Comparison of ENCODE assay signal across 9 cellular contexts in the genomic region with DNA sequence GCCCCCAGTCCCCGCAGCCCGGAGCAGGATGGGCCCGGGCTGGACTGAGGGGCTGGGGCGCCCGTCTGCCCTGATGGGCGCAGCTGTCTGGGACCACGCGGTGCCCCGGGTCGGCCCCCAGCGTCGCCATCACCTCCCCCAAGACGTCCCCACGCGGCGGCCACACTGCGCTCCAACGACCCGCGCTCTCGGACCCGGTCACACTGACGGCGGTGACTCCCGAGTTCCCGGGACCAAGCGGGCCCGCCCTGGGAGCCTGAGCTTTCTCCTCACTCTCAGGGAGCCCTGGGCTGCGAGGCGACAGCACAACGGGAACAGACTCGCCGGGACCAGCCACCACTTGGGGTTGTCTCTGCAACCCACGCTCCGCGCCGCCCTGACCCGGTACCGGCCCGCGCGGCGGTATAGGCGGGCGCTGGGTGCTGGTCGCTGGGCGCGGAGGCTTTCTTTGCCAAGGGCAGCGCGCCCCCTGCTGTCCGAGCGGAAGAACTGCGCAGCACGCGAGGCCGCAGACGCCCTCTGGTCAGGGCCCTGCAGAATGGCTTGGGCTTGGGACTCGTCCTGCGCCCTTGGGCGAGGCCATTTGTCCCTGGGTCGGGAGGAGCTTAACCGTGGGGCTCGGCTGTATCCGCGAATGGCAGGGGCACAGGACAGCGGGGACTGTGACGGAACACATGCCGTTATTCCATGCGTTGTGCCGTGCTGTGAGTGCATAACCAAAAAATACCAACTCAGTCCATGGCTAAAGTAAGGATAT. TPM values are rescaled to one million over a fixed set of nuclear protein-coding genes. Genes with fewer than 3 reads are reported as not detected.
DNase-seq lines count a peak whose midpoint lies in the region; ATAC-seq, FAIRE-seq and TF ChIP-seq lines count a peak whose summit lies in the region.
"Had no signal": no experiment of that assay in that cellular context is flagged by ENCODE, and none has a peak within 500 bp of the region (broad histone marks: within the 10 kb centered on the region; RNA-seq: fewer than 3 reads in every experiment).

No MANE protein-coding gene starts in this region.

- peaks cover 12% of the 10 kb centered on the region for H3K27me3 Mint-ChIP-seq in IgD-negative memory B cell
- H3K27me3 Mint-ChIP-seq in neural progenitor cell (ENCODE audit: insufficient read depth, low read depth), result peaks cover 12% of the 10 kb centered on the region
- peaks cover 28% of the 10 kb centered on the region for H3K27me3 Mint-ChIP-seq in stimulated activated naive CD8-positive, alpha-beta T cell treated with anti-CD3 and anti-CD28 coated beads, Interleukin-15, amount 100 ng/mL, for 72 hours

- no peak for FAIRE-seq in D721Med (lab: Jason Lieb, UNC)

- H3K36me3 ChIP-seq in SJCRH30, result no peaks in the 10 kb centered on the region
- no peaks in the 10 kb centered on the region for H3K36me3 ChIP-seq in neural progenitor cell

- H3K27me3 ChIP-seq in SJCRH30 (no peaks in the 10 kb centered on the region), neural progenitor cell (peaks cover 34% of the 10 kb centered on the region)

- H3F3A ChIP-seq in neural progenitor cell (ENCODE audit: low read depth), result peaks cover 5% of the 10 kb centered on the region

- H2AFZ ChIP-seq in neural progenitor cell (replicated peaks), result peak overlapping the region; percentile 84

- H3K36me3 Mint-ChIP-seq in IgD-negative memory B cell (no peaks in the 10 kb centered on the region), neural progenitor cell (peaks cover 2% of the 10 kb centered on the region)

- H3K27ac ChIP-seq in SJCRH30, result no peak overlapping the region
- no peak overlapping the region for H3K27ac ChIP-seq in neural progenitor cell

- DNase-seq in D721Med (ENCODE audit: insufficient read length, low spot score), result peak; percentile 79
- DNase-seq in SJCRH30, result peak; percentile 67 to 74
- DNase-seq in activated gamma-delta T cell treated with anti-CD3 and anti-CD28 coated beads, Interleukin-2, amount 50 U/mL, for 16 hours (ENCODE audit: low read depth), result peak; percentile 60
- DNase-seq in foreskin melanocyte, result peak; percentile 55
- DNase-seq in neural progenitor cell (ENCODE audit: low spot score), result peak; percentile 88
- peak; percentile 75 to 78 for DNase-seq in stimulated activated naive CD8-positive, alpha-beta T cell treated with anti-CD3 and anti-CD28 coated beads, Interleukin-15, amount 100 ng/mL, for 72 hours

- H3K4me3 Mint-ChIP-seq in IgD-negative memory B cell (peak overlapping the region; percentile 49 to 84 (median 78)), neural progenitor cell (peak overlapping the region; percentile 82)
- peak overlapping the region; percentile 74 to 84 for H3K4me3 Mint-ChIP-seq in stimulated activated naive CD8-positive, alpha-beta T cell treated with anti-CD3 and anti-CD28 coated beads, Interleukin-15, amount 100 ng/mL, for 72 hours

- H3K4me3 ChIP-seq in SJCRH30, result peak overlapping the region; percentile 64
- peak overlapping the region; percentile 61 for H3K4me3 ChIP-seq in neural progenitor cell

- no peaks in the 10 kb centered on the region for H3K79me2 ChIP-seq in neural progenitor cell (ENCODE audit: low read depth)

- H4K20me1 ChIP-seq in neural progenitor cell (ENCODE audit: low read depth), result no peaks in the 10 kb centered on the region

- H3K9me3 Mint-ChIP-seq in IgD-negative memory B cell, result no peaks in the 10 kb centered on the region
- H3K9me3 Mint-ChIP-seq in neural progenitor cell, result no peaks in the 10 kb centered on the region
- no peaks in the 10 kb centered on the region for H3K9me3 Mint-ChIP-seq in stimulated activated naive CD8-positive, alpha-beta T cell treated with anti-CD3 and anti-CD28 coated beads, Interleukin-15, amount 100 ng/mL, for 72 hours

- ATAC-seq in GM21447 (IDR thresholded peaks at IDR 0.05; ENCODE audit: unreplicated experiment), result peak; percentile 73
- peak; percentile 89 for ATAC-seq in stimulated activated naive CD8-positive, alpha-beta T cell treated with anti-CD3 and anti-CD28 coated beads, Interleukin-15, amount 100 ng/mL, for 72 hours

- TF ChIP-seq CTCF in D721Med (IDR thresholded peaks at IDR 0.05; ENCODE audit: insufficient read depth, missing control alignments) (peak; percentile 91), neural progenitor cell (IDR thresholded peaks at IDR 0.05) (peak; percentile 97)

- H3K4me1 ChIP-seq in SJCRH30, result no peaks in the 10 kb centered on the region
- H3K4me1 ChIP-seq in neural progenitor cell, result no peaks in the 10 kb centered on the region

- H3K4me1 Mint-ChIP-seq in IgD-negative memory B cell (peaks cover 5 to 11% (median 9%) of the 10 kb centered on the region in 3 donors), neural progenitor cell (no peaks in the 10 kb centered on the region)
- H3K4me1 Mint-ChIP-seq in stimulated activated naive CD8-positive, alpha-beta T cell treated with anti-CD3 and anti-CD28 coated beads, Interleukin-15, amount 100 ng/mL, for 72 hours, result peaks cover 15% of the 10 kb centered on the region

- H3K4me2 ChIP-seq in neural progenitor cell, result peak overlapping the region; percentile 81

- H3K9me3 ChIP-seq in SJCRH30 (replicated peaks) (no peaks in the 10 kb centered on the region), neural progenitor cell (ENCODE audit: low read depth) (no peaks in the 10 kb centered on the region)

- H3K9ac ChIP-seq in neural progenitor cell, result no peak overlapping the region

- H3K27ac Mint-ChIP-seq in IgD-negative memory B cell (no peak overlapping the region), neural progenitor cell (no peak overlapping the region)
- H3K27ac Mint-ChIP-seq in stimulated activated naive CD8-positive, alpha-beta T cell treated with anti-CD3 and anti-CD28 coated beads, Interleukin-15, amount 100 ng/mL, for 72 hours, result peak overlapping the region; percentile 6 to 10

RNA-seq across cellular contexts. Expression of gene ANKRD62, which starts 54.8 kb away (rescaled TPM):
- not detected for polyA plus RNA-seq in IgD-negative memory B cell
- total RNA-seq in SJCRH30 (2014; rRNA removed; shearing (Covaris generic)), result not detected in 2 replicates
- 0.15 TPM in 1 of 2 replicates, not detected in the other for total RNA-seq in neural progenitor cell (ENCODE audit: low replicate concordance)
- total RNA-seq: pulmonary artery endothelial cell had no signal

RNA-seq across cellular contexts. Expression of gene IMPA2, which starts 57.5 kb away (rescaled TPM):
- 11.9 TPM for polyA plus RNA-seq in IgD-negative memory B cell
- total RNA-seq in SJCRH30 (2014; rRNA removed; shearing (Covaris generic)), result 35.8 and 36.6 TPM in 2 replicates
- total RNA-seq in neural progenitor cell (ENCODE audit: low replicate concordance), result 41.9 and 85.3 TPM in 2 replicates

Comparison
In these comparisons a context has a peak if more than half of its experiments do, and no peak if none do; other contexts are left out.
1. H3K27ac Mint-ChIP-seq: peak in stimulated activated naive CD8-positive, alpha-beta T cell treated with anti-CD3 and anti-CD28 coated beads, Interleukin-15, amount 100 ng/mL, for 72 hours (2 of 2); none in IgD-negative memory B cell (0 of 3) and neural progenitor cell (single experiment).
2. Peak in every context shown above with its lines, with median percentiles within 50 percentile points of each other: DNase-seq and H3K4me3 Mint-ChIP-seq.